Comparison of ENCODE assay signal across 8 cellular contexts in genomic region chr4:74228691-74229640, GRCh38.
DNase-seq lines count a peak whose midpoint lies in the region; ATAC-seq and TF ChIP-seq lines count a peak whose summit lies in the region.

No MANE protein-coding gene starts in this region.

- no peaks in the 10 kb centered on the region for H3K4me1 Mint-ChIP-seq in activated B cell treated with CpG ODN at 0.5 μM for 24 hours
- H3K4me1 Mint-ChIP-seq in central memory CD8-positive, alpha-beta T cell: no peaks in the 10 kb centered on the region

- ATAC-seq in Right ventricle myocardium inferior (no peak), HG02623 (IDR thresholded peaks at IDR 0.05; ENCODE audit: unreplicated experiment) (peak; percentile 70), activated B cell treated with CpG ODN at 0.5 μM for 24 hours (ENCODE audit: low read depth) (peak; percentile 78)
- peak; percentile 81 for ATAC-seq in central memory CD8-positive, alpha-beta T cell (replicated peaks; ENCODE audit: extremely low read depth, poor library complexity, severe bottlenecking)

- no peak overlapping the region for H3K4me3 Mint-ChIP-seq in activated B cell treated with CpG ODN at 0.5 μM for 24 hours
- H3K4me3 Mint-ChIP-seq in central memory CD8-positive, alpha-beta T cell: no peak overlapping the region

- no peak overlapping the region for H3K27ac ChIP-seq in cardiac muscle cell

- H3K9me3 ChIP-seq in cardiac muscle cell (ENCODE audit: low read depth): no peaks in the 10 kb centered on the region

- H3K4me1 ChIP-seq in cardiac muscle cell (ENCODE audit: low read depth): no peaks in the 10 kb centered on the region

- no peaks in the 10 kb centered on the region for H3K27me3 ChIP-seq in cardiac muscle cell

- H3K4me3 ChIP-seq in cardiac muscle cell (no peak overlapping the region), lower leg skin (ENCODE audit: low read depth, poor library complexity, severe bottlenecking) (no peak overlapping the region)

- 41 to 47% methylated on average over 4 of the region's 4 CpGs for WGBS in lower leg skin, 2 donors

- POLR2A ChIA-PET in activated B cell treated with CpG ODN at 0.5 μM for 24 hours (lab: Charles Lee): interaction anchor here (1.1 kb wide), 1 partner anchor 23 kb away, joined by 3 read pairs; no protein-coding TSS in a partner anchor

- intact Hi-C loops in Right ventricle myocardium inferior (cut with DNase I): loop anchor here (5.0 kb wide), 2 partner anchors 83 to 443 kb away; no protein-coding TSS in a partner anchor
- intact Hi-C loops in activated B cell treated with CpG ODN at 0.5 μM for 24 hours (cut with micrococcal nuclease): loop anchor here (1.0 to 2.0 kb wide), 5 partner anchors 40 to 446 kb away; no protein-coding TSS in a partner anchor
- intact Hi-C loops in lower leg skin (cut with DNase I; ENCODE audit: low total_unique reads): no loop called here

- H3K9me3 Mint-ChIP-seq in activated B cell treated with CpG ODN at 0.5 μM for 24 hours: no peaks in the 10 kb centered on the region
- no peaks in the 10 kb centered on the region for H3K9me3 Mint-ChIP-seq in central memory CD8-positive, alpha-beta T cell

- H3K36me3 Mint-ChIP-seq in activated B cell treated with CpG ODN at 0.5 μM for 24 hours (ENCODE audit: low read depth): peaks cover 3% of the 10 kb centered on the region
- H3K36me3 Mint-ChIP-seq in central memory CD8-positive, alpha-beta T cell (ENCODE audit: insufficient read depth): no peaks in the 10 kb centered on the region

- no peak overlapping the region for H3K27ac Mint-ChIP-seq in activated B cell treated with CpG ODN at 0.5 μM for 24 hours
- H3K27ac Mint-ChIP-seq in central memory CD8-positive, alpha-beta T cell (ENCODE audit: low read depth): no peak overlapping the region

- peak; percentile 91 for TF ChIP-seq CTCF in cardiac muscle cell (IDR thresholded peaks at IDR 0.05; ENCODE audit: low read depth, low read length)
- peak; percentile 60 for TF ChIP-seq CTCF in activated B cell treated with CpG ODN at 0.5 μM for 24 hours (IDR thresholded peaks at IDR 0.05)
- TF ChIP-seq CTCF in lower leg skin (IDR thresholded peaks at IDR 0.05): no peak

- DNase-seq in cardiac muscle cell (ENCODE audit: low read depth in 1 of 2, low spot score in 1 of 2) (peak; percentile 49 to 89), Right ventricle myocardium inferior (ENCODE audit: missing footprints) (no peak), NCI-H146 (lab: John Stamatoyannopoulos, UW) (peak; percentile 62), activated B cell treated with CpG ODN at 0.5 μM for 24 hours (peak; percentile 36), lower leg skin (ENCODE audit: low spot score in 2 of 2) (peak; percentile 61 to 91)
- DNase-seq in central memory CD8-positive, alpha-beta T cell (ENCODE audit: low spot score in 2 of 2): peak; percentile 37 to 56
- peak; percentile 2 to 50 for DNase-seq in stimulated activated CD8-positive, alpha-beta memory T cell treated with anti-CD3 and anti-CD28 coated beads, Interleukin-15, amount 100 ng/mL, for 4 hours (ENCODE audit: low read depth in 2 of 2)

- CTCF ChIA-PET in activated B cell treated with CpG ODN at 0.5 μM for 24 hours (lab: Charles Lee): interaction anchor here (0.6 to 2.7 kb wide), 19 partner anchors 9 to 652 kb away, joined by 3 to 16 read pairs (median 4); no protein-coding TSS in a partner anchor

- H3K36me3 ChIP-seq in cardiac muscle cell: no peaks in the 10 kb centered on the region

- H3K27me3 Mint-ChIP-seq in activated B cell treated with CpG ODN at 0.5 μM for 24 hours: no peaks in the 10 kb centered on the region
- no peaks in the 10 kb centered on the region for H3K27me3 Mint-ChIP-seq in central memory CD8-positive, alpha-beta T cell

- no peak for TF ChIP-seq POLR2A in lower leg skin (IDR thresholded peaks at IDR 0.05)

Comparison
In these comparisons a context has a peak if more than half of its experiments do, and no peak if none do; other contexts are left out.
1. CTCF ChIP-seq: peak in cardiac muscle cell (single experiment) and activated B cell treated with CpG ODN at 0.5 μM for 24 hours (single experiment); none in lower leg skin (0 of 3).